23 cellular contexts compared by ENCODE assay signal in the genomic region with DNA sequence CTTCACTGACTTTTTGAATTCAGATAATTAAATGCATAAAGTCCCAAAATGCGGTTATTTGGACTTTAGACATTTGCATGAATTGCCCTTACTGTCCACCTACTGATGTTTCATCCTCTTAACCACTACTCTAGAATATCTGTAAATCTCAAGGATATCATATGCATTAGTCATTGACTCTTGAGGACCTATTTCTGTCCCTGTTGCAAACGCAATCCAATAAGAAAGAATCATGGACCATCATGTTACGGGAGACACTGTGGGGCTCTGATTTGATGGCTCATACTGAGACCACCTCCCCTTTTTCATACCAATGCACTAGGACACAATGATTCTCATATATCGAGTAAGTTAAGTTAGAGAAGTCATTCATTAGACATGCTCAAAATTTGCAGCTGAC. TPM values are rescaled to one million over a fixed set of nuclear protein-coding genes. Genes with fewer than 3 reads are reported as not detected.
"Had no signal": no experiment of that assay in that cellular context is flagged by ENCODE, and none has a peak within 500 bp of the region (broad histone marks: within the 10 kb centered on the region; RNA-seq: fewer than 3 reads in every experiment).

No MANE protein-coding gene starts in this region.

- H3K9me3 ChIP-seq: heart right ventricle, mucosa of descending colon, ovary, psoas muscle, suprapubic skin had no signal

- ATAC-seq: activated T-cell treated with anti-CD3 and anti-CD28 coated beads, Interleukin-2, amount 50 U/mL, for 4 hours; esophagus mucosa; heart right ventricle; mucosa of descending colon; naive thymus-derived CD8-positive, alpha-beta T cell; psoas muscle; right cardiac atrium; stimulated activated naive CD8-positive, alpha-beta T cell treated with anti-CD3 and anti-CD28 coated beads, Interleukin-15, amount 100 ng/mL, for 72 hours had no signal

- H3K4me3 ChIP-seq: heart right ventricle, mucosa of descending colon, ovary, psoas muscle, suprapubic skin had no signal

- H3K4me1 ChIP-seq: heart right ventricle, psoas muscle, suprapubic skin had no signal

- H3K36me3 ChIP-seq: heart right ventricle, ovary, suprapubic skin had no signal

- H3K27me3 ChIP-seq: ovary had no signal

- DNase-seq: activated CD4-positive, CD25-positive, alpha-beta regulatory T cell; activated CD8-positive, alpha-beta memory T cell treated with anti-CD3 and anti-CD28 coated beads, Interleukin-2, amount 50 U/mL, for 4 hours; activated naive CD4-positive, alpha-beta T cell treated with anti-CD3 and anti-CD28 coated beads for 36 hours; activated T-cell treated with anti-CD3 and anti-CD28 coated beads, Interleukin-2, amount 50 U/mL, for 4 hours; aorta; cerebellar nuclear complex; effector CD8-positive, alpha-beta T cell; heart right ventricle; kidney glomerular epithelial cell; mesenchymal stem cell; mucosa of descending colon; naive thymus-derived CD8-positive, alpha-beta T cell; ovary; psoas muscle; right cardiac atrium; small intestine; stimulated activated CD4-positive, alpha-beta T cell treated with anti-CD3 and anti-CD28 coated beads, Interleukin-4, amount 100 ng/mL, for 1 hour; stimulated activated naive CD8-positive, alpha-beta T cell treated with anti-CD3 and anti-CD28 coated beads, Interleukin-15, amount 100 ng/mL, for 72 hours; T1000 had no signal

- H3K27ac ChIP-seq: heart right ventricle, ovary, psoas muscle, suprapubic skin had no signal

RNA-seq across cellular contexts. Expression of a gene that starts 14.3 kb away (rescaled TPM):
- total RNA-seq: activated naive CD4-positive, alpha-beta T cell treated with anti-CD3 and anti-CD28 coated beads for 36 hours; activated T-cell treated with anti-CD3 and anti-CD28 coated beads, Interleukin-2, amount 50 U/mL, for 4 hours; aorta; esophagus mucosa; heart right ventricle; liver; naive thymus-derived CD8-positive, alpha-beta T cell; right cardiac atrium; suprapubic skin; T-helper 1 cell treated with Interleukin-12 subunit alpha and Interleukin-12 subunit beta and Interleukin-4 antibody, amounts not matched to agents 30 ng/mL and 1 ng/mL, for 36 hours had no signal
- polyA plus RNA-seq: aorta; heart right ventricle; liver; naive thymus-derived CD8-positive, alpha-beta T cell; right cardiac atrium had no signal

RNA-seq across cellular contexts. Expression of a gene that starts 38.5 kb away (rescaled TPM):
- total RNA-seq: activated naive CD4-positive, alpha-beta T cell treated with anti-CD3 and anti-CD28 coated beads for 36 hours; activated T-cell treated with anti-CD3 and anti-CD28 coated beads, Interleukin-2, amount 50 U/mL, for 4 hours; naive thymus-derived CD8-positive, alpha-beta T cell; T-helper 1 cell treated with Interleukin-12 subunit alpha and Interleukin-12 subunit beta and Interleukin-4 antibody, amounts not matched to agents 30 ng/mL and 1 ng/mL, for 36 hours had no signal
- polyA plus RNA-seq: naive thymus-derived CD8-positive, alpha-beta T cell had no signal
